27 cellular contexts compared by ENCODE assay signal in genomic region chr7:49630513-49630912, GRCh38.
"Had no signal": no experiment of that assay in that cellular context is flagged by ENCODE, and none has a peak within 500 bp of the region (broad histone marks: within the 10 kb centered on the region; RNA-seq: fewer than 3 reads in every experiment).

No MANE protein-coding gene starts in this region.

- DNase-seq: activated B cell treated with CpG ODN at 0.5 μM for 24 hours; activated CD4-positive, alpha-beta T cell treated with anti-CD3 and anti-CD28 coated beads for 1 hour; activated CD4-positive, alpha-beta T cell treated with anti-CD3 and anti-CD28 coated beads, Interleukin-2, amount 10 ng/mL, durations not matched to agents 24 days and 14 days; activated CD4-positive, alpha-beta T cell treated with anti-CD3 and anti-CD28 coated beads, Interleukin-2, amount 50 U/mL, for 48 hours; activated CD8-positive, alpha-beta memory T cell treated with anti-CD3 and anti-CD28 coated beads, Interleukin-2, amount 10 ng/mL, durations not matched to agents 7 days and 5 days; activated effector memory CD4-positive, alpha-beta T cell treated with Interleukin-2 at 50 U/mL for 16 hours; activated naive CD4-positive, alpha-beta T cell treated with Interleukin-2 at 50 U/mL for 16 hours; activated naive CD8-positive, alpha-beta T cell treated with anti-CD3 and anti-CD28 coated beads, Interleukin-2, amount 50 U/mL, for 24 hours; activated T-cell treated with anti-CD3 and anti-CD28 coated beads, Interleukin-2, amount 50 U/mL, for 24 hours; amniotic stem cell; NCI-H1092; NCI-H1417; NCI-H1930; NCI-H2171; NCI-H2227 treated with DMSO at 0.1 percent for 48 hours; NCI-H446 treated with DMSO at 0.1 percent for 48 hours; NCI-H526; NCI-H774; NK-92 treated with Interleukin-12 subunit alpha and Interleukin-12 subunit beta, amount 100 ng/mL, for 24 hours; PC-3; SIG-M5; T-cell; T-helper 2 cell; T1000 had no signal

- H3K27ac ChIP-seq: KMS-11, SK-N-MC had no signal

- H3K9ac ChIP-seq: KMS-11 had no signal

- ATAC-seq: activated CD8-positive, alpha-beta memory T cell treated with anti-CD3 and anti-CD28 coated beads, Interleukin-2, amount 10 ng/mL, durations not matched to agents 7 days and 5 days; activated naive CD4-positive, alpha-beta T cell treated with anti-CD3 and anti-CD28 coated beads, Interleukin-2, amount 50 U/mL, for 72 hours; activated naive CD8-positive, alpha-beta T cell treated with anti-CD3 and anti-CD28 coated beads, Interleukin-2, amount 50 U/mL, for 24 hours; PC-3; T-cell had no signal

- H3K4me3 ChIP-seq: SK-N-MC had no signal

- H3K4me2 ChIP-seq: KMS-11 had no signal
